In genomic region chr5:115962565-115963402, GRCh38 we compare ENCODE assay signal across 9 cellular contexts. TPM values are rescaled to one million over a fixed set of nuclear protein-coding genes. Genes with fewer than 3 reads are reported as not detected.
DNase-seq lines count a peak whose midpoint lies in the region; FAIRE-seq and TF ChIP-seq lines count a peak whose summit lies in the region.
"Had no signal": no experiment of that assay in that cellular context is flagged by ENCODE, and none has a peak within 500 bp of the region (broad histone marks: within the 10 kb centered on the region; RNA-seq: fewer than 3 reads in every experiment).

No MANE protein-coding gene starts in this region.

- DNase-seq in GM12891 (ENCODE audit: insufficient read length, low spot score): peak; percentile 25
- peak; percentile 49 for DNase-seq in WERI-Rb-1
- DNase-seq in cardiac muscle cell (ENCODE audit: low read depth in 1 of 2, low spot score in 1 of 2): peak; percentile 44 to 51
- DNase-seq in NCI-H1048 (lab: John Stamatoyannopoulos, UW): no peak
- DNase-seq in NOMO-1 (lab: John Stamatoyannopoulos, UW; ENCODE audit: unreplicated experiment in 2 of 2): no peak
- DNase-seq in stimulated activated naive CD4-positive, alpha-beta T cell treated with Interleukin-2 at 50 U/mL for 16 hours (lab: John Stamatoyannopoulos, UW): no peak
- no peak for DNase-seq in mucosa of gallbladder (ENCODE audit: low spot score)
- DNase-seq: cortex of kidney had no signal

- no peak overlapping the region for H3K9ac ChIP-seq in rectal smooth muscle tissue (ENCODE audit: low read length)

- no peaks in the 10 kb centered on the region for H3K9me3 ChIP-seq in WERI-Rb-1 (ENCODE audit: severe bottlenecking)
- H3K9me3 ChIP-seq in cardiac muscle cell (ENCODE audit: low read depth): no peaks in the 10 kb centered on the region

- H3K4me1 ChIP-seq in cardiac muscle cell (ENCODE audit: low read depth) (no peaks in the 10 kb centered on the region), rectal smooth muscle tissue (ENCODE audit: control insufficient read depth, insufficient read depth, low read length) (no peaks in the 10 kb centered on the region)

- H3K27ac ChIP-seq in WERI-Rb-1 (no peak overlapping the region), cardiac muscle cell (no peak overlapping the region), rectal smooth muscle tissue (ENCODE audit: low read depth, low read length) (no peak overlapping the region)

- H3K4me3 ChIP-seq in WERI-Rb-1 (ENCODE audit: low read depth, low read length): peak overlapping the region; percentile 40
- peak overlapping the region; percentile 36 for H3K4me3 ChIP-seq in cardiac muscle cell
- H3K4me3 ChIP-seq in rectal smooth muscle tissue (ENCODE audit: low read length): peak overlapping the region; percentile 52

- H3K27me3 ChIP-seq in WERI-Rb-1 (ENCODE audit: insufficient read depth, low read depth, severe bottlenecking): peaks cover 2% of the 10 kb centered on the region
- H3K27me3 ChIP-seq in cardiac muscle cell: peaks cover 98% of the 10 kb centered on the region
- peaks cover 22% of the 10 kb centered on the region for H3K27me3 ChIP-seq in rectal smooth muscle tissue (ENCODE audit: control insufficient read depth, insufficient read depth, low read length)

- TF ChIP-seq CTCF in WERI-Rb-1 (IDR thresholded peaks at IDR 0.05; ENCODE audit: low read depth, low read length) (no peak), cardiac muscle cell (IDR thresholded peaks at IDR 0.05; ENCODE audit: low read depth, low read length) (peak; percentile 3)

- TF ChIP-seq POLR2A in GM12891 (IDR thresholded peaks at IDR 0.05; ENCODE audit: low read depth, low read length): no peak

- H3K36me3 ChIP-seq in WERI-Rb-1: no peaks in the 10 kb centered on the region
- H3K36me3 ChIP-seq in cardiac muscle cell: no peaks in the 10 kb centered on the region
- H3K36me3 ChIP-seq in rectal smooth muscle tissue (ENCODE audit: control insufficient read depth, insufficient read depth, low read length): no peaks in the 10 kb centered on the region

- peak; percentile 48 for FAIRE-seq in GM12891 (lab: Jason Lieb, UNC)

TF ChIP-seq in GM12891, 5 proteins besides CTCF, POLR2A, EP300 and RAD21:
- TF ChIP-seq POU2F2 (IDR thresholded peaks at IDR 0.05; ENCODE audit: low read depth, low read length): no peak
- TF ChIP-seq SPI1 (IDR thresholded peaks at IDR 0.05; ENCODE audit: low read depth, low read length): no peak
- TF ChIP-seq TAF1 (IDR thresholded peaks at IDR 0.05; ENCODE audit: low read depth, low read length): no peak
- no peak for TF ChIP-seq POLR2AphosphoS5 (IDR thresholded peaks at IDR 0.05; ENCODE audit: low read depth, low read length)
- no peak for TF ChIP-seq PAX5 (IDR thresholded peaks at IDR 0.05; ENCODE audit: insufficient read depth, low read length, severe bottlenecking)

RNA-seq across cellular contexts. Expression of gene LVRN, which starts 0.5 kb away (rescaled TPM):
- 0.30 TPM for polyA plus RNA-seq in GM12891 (2012; ENCODE audit: low read depth, missing spikeins)
- total RNA-seq in cardiac muscle cell (0.36 and 3.0 TPM in 2 replicates), mucosa of gallbladder (0.43 TPM)
- polyA plus RNA-seq in cardiac muscle cell: 0.25 TPM in 1 of 2 replicates, not detected in the other

Comparison
In these comparisons a context has a peak if more than half of its experiments do, and no peak if none do; other contexts are left out.
1. DNase-seq: peak in GM12891 (single experiment), WERI-Rb-1 (single experiment) and cardiac muscle cell (2 of 2); none in NCI-H1048 (single experiment), NOMO-1 (0 of 2), stimulated activated naive CD4-positive, alpha-beta T cell treated with Interleukin-2 at 50 U/mL for 16 hours (single experiment) and mucosa of gallbladder (single experiment).
2. Peak in every context shown above with its lines, with median percentiles within 50 percentile points of each other: H3K4me3 ChIP-seq.